Comparison of ENCODE assay signal across 18 cellular contexts in genomic region chr14:23097786-23098185, GRCh38. TPM values are rescaled to one million over a fixed set of nuclear protein-coding genes. Genes with fewer than 3 reads are reported as not detected.
DNase-seq lines count a peak whose midpoint lies in the region; ATAC-seq, FAIRE-seq and TF ChIP-seq lines count a peak whose summit lies in the region.
"Had no signal": no experiment of that assay in that cellular context is flagged by ENCODE, and none has a peak within 500 bp of the region (broad histone marks: within the 10 kb centered on the region; RNA-seq: fewer than 3 reads in every experiment).

No MANE protein-coding gene starts in this region.

- CTCF ChIA-PET in H1 (lab: Charles Lee; ENCODE audit: partially characterized antibody), result interaction anchor here (0.6 to 4.2 kb wide), 3 partner anchors 23 to 55 kb away, joined by 3 to 22 read pairs (median 4); partner anchors contain the start of gene PSMB11
- CTCF ChIA-PET in A673 (lab: Charles Lee), result no interaction called here

- no peak overlapping the region for H3K27ac ChIP-seq in H1 (ENCODE audit: low read depth, low read length)
- H3K27ac ChIP-seq in vagina, result no peak overlapping the region
- no peak overlapping the region for H3K27ac ChIP-seq in A673 (ENCODE audit: low read depth, low read length, poor library complexity, severe bottlenecking)
- H3K27ac ChIP-seq: epithelial cell of prostate, Peyer's patch had no signal

- H3K4me1 Mint-ChIP-seq in activated naive CD8-positive, alpha-beta T cell treated with anti-CD3 and anti-CD28 coated beads, Interleukin-2, amount 10 ng/mL, durations not matched to agents 7 days and 5 days, result peaks cover 26% of the 10 kb centered on the region
- peaks cover 29% of the 10 kb centered on the region for H3K4me1 Mint-ChIP-seq in activated naive CD8-positive, alpha-beta T cell treated with anti-CD3 and anti-CD28 coated beads, Interleukin-2, amount 50 U/mL, for 24 hours

- H3K18ac ChIP-seq in H1 (ENCODE audit: extremely low read depth, low read length), result no peak overlapping the region

- H3K27ac Mint-ChIP-seq in activated naive CD8-positive, alpha-beta T cell treated with anti-CD3 and anti-CD28 coated beads, Interleukin-2, amount 10 ng/mL, durations not matched to agents 7 days and 5 days, result peak overlapping the region; percentile 35
- no peak overlapping the region for H3K27ac Mint-ChIP-seq in activated naive CD8-positive, alpha-beta T cell treated with anti-CD3 and anti-CD28 coated beads, Interleukin-2, amount 50 U/mL, for 24 hours
- H3K27ac Mint-ChIP-seq: stimulated activated naive CD8-positive, alpha-beta T cell treated with anti-CD3 and anti-CD28 coated beads, Interleukin-15, amount 100 ng/mL, for 72 hours had no signal

- H3K56ac ChIP-seq in H1 (replicated peaks; ENCODE audit: insufficient read length, low read depth, low read length), result no peak overlapping the region

- H2AK5ac ChIP-seq in H1 (ENCODE audit: low read depth, low read length), result no peak overlapping the region

- peaks cover 7 to 10% of the 10 kb centered on the region in 2 experiments for H4K20me1 ChIP-seq in H1 (replicated peaks in 1 of 2; ENCODE audit: control insufficient read depth in 1 of 2, insufficient read depth in 2 of 2, low read length in 2 of 2)

- H3K4me2 ChIP-seq in H1 (ENCODE audit: insufficient read depth in 1 of 2, low read depth in 2 of 2, low read length in 2 of 2), result no peak overlapping the region; a peak in 1 of 4 replicates

- no peak overlapping the region for H4K91ac ChIP-seq in H1 (replicated peaks; ENCODE audit: insufficient read length, low read length)

- no peak overlapping the region for H3K14ac ChIP-seq in H1 (ENCODE audit: insufficient read length)

- peak overlapping the region in 1 of 4 experiments; percentile 39; a peak in 1 of 7 replicates for H3K9ac ChIP-seq in H1 (replicated peaks in 1 of 4; ENCODE audit: extremely low read depth in 1 of 4, low read depth in 3 of 4, low read length in 3 of 4)

- TF ChIP-seq RAD21 in H1 (IDR thresholded peaks at IDR 0.05 in 1 of 2, conservative IDR thresholded peaks at IDR 0.05 in 1 of 2; ENCODE audit: low read depth in 2 of 2, low read length in 2 of 2), result no peak

- H3K4me1 ChIP-seq in H1 (replicated peaks in 1 of 4; ENCODE audit: control insufficient read depth in 3 of 4, insufficient read depth in 4 of 4, low read length in 3 of 4) (no peaks in the 10 kb centered on the region; a peak in 3 of 7 replicates), vagina (peaks cover 32% of the 10 kb centered on the region), A673 (ENCODE audit: insufficient read depth, low read length, poor library complexity, severe bottlenecking) (peaks cover 34% of the 10 kb centered on the region)

- no peak for ATAC-seq in activated naive CD8-positive, alpha-beta T cell treated with anti-CD3 and anti-CD28 coated beads, Interleukin-2, amount 10 ng/mL, durations not matched to agents 7 days and 5 days (ENCODE audit: low read depth)
- no peak for ATAC-seq in activated naive CD8-positive, alpha-beta T cell treated with anti-CD3 and anti-CD28 coated beads, Interleukin-2, amount 50 U/mL, for 24 hours
- ATAC-seq: stimulated activated naive CD8-positive, alpha-beta T cell treated with anti-CD3 and anti-CD28 coated beads, Interleukin-15, amount 100 ng/mL, for 72 hours had no signal

- H2AFZ ChIP-seq in H1 (ENCODE audit: low read length), result no peak overlapping the region

- intact Hi-C loops in vagina (cut with DNase I), result no loop called here
- intact Hi-C loops in A673 (cut with micrococcal nuclease; ENCODE audit: unreplicated experiment), result no loop called here

- H3K27me3 ChIP-seq in H1 (replicated peaks in 1 of 4; ENCODE audit: control insufficient read depth in 3 of 4, extremely low read depth in 1 of 4, insufficient read depth in 3 of 4, low read length in 3 of 4), result no peaks in the 10 kb centered on the region
- no peaks in the 10 kb centered on the region for H3K27me3 ChIP-seq in vagina
- H3K27me3 ChIP-seq in A673 (replicated peaks; ENCODE audit: insufficient read depth, low read depth, low read length, poor library complexity), result no peaks in the 10 kb centered on the region
- H3K27me3 ChIP-seq: Peyer's patch had no signal

- H2BK12ac ChIP-seq in H1 (ENCODE audit: low read depth, low read length), result no peak overlapping the region

- H3K79me2 ChIP-seq in H1 (ENCODE audit: control insufficient read depth in 1 of 2, insufficient read depth in 2 of 2, low read length in 2 of 2), result peaks cover 18 to 46% of the 10 kb centered on the region in 2 experiments

- no peak overlapping the region for H4K5ac ChIP-seq in H1 (ENCODE audit: insufficient read length, low read depth, low read length)

- 85% methylated on average over 7 of the region's 7 CpGs; no CpG with 5 or more reads in 1 of the 2 experiments for WGBS in H1 (ENCODE audit: extremely low coverage in 1 of 2, insufficient coverage in 1 of 2, insufficient read length in 1 of 2, insufficient replicate concordance in 2 of 2, low coverage in 1 of 2, low lambda C conversion rate in 2 of 2, missing lambda C conversion rate in 1 of 2), 2 experiments

- H2BK120ac ChIP-seq in H1 (replicated peaks; ENCODE audit: low read depth, low read length), result no peak overlapping the region

- DNase-seq in activated naive CD8-positive, alpha-beta T cell treated with anti-CD3 and anti-CD28 coated beads, Interleukin-2, amount 10 ng/mL, durations not matched to agents 7 days and 5 days, result no peak
- no peak for DNase-seq in activated naive CD8-positive, alpha-beta T cell treated with anti-CD3 and anti-CD28 coated beads, Interleukin-2, amount 50 U/mL, for 24 hours
- DNase-seq in H1 (ENCODE audit: low read depth in 1 of 2, low spot score in 2 of 2), result no peak
- peak; percentile 79 to 85 for DNase-seq in vagina (ENCODE audit: extremely low spot score in 2 of 2)
- no peak for DNase-seq in NCI-H2171 treated with DMSO at 0.1 percent for 48 hours (lab: John Stamatoyannopoulos, UW)
- DNase-seq in A673 (ENCODE audit: low spot score), result no peak
- DNase-seq: DMS53; glutamatergic neuron; midbrain; NCI-H1694 treated with DMSO at 0.1 percent for 48 hours; Peyer's patch; stimulated activated naive CD8-positive, alpha-beta T cell treated with anti-CD3 and anti-CD28 coated beads, Interleukin-15, amount 100 ng/mL, for 72 hours; SW 1271 had no signal

- no peak overlapping the region for H2BK5ac ChIP-seq in H1 (ENCODE audit: low read depth, low read length)

- H3K9me3 ChIP-seq in H1 (ENCODE audit: insufficient read depth in 2 of 2, low read depth in 1 of 2, low read length in 1 of 2), result no peaks in the 10 kb centered on the region
- H3K9me3 ChIP-seq in vagina, result no peaks in the 10 kb centered on the region
- no peaks in the 10 kb centered on the region for H3K9me3 ChIP-seq in A673 (ENCODE audit: low read depth, low read length, poor library complexity, severe bottlenecking)
- H3K9me3 ChIP-seq: Peyer's patch had no signal

- H3K4me3 ChIP-seq in H1 (ENCODE audit: extremely low read depth in 1 of 4, insufficient read depth in 2 of 4, low read depth in 3 of 4, low read length in 4 of 4) (no peak overlapping the region), vagina (no peak overlapping the region), A673 (ENCODE audit: low read depth, low read length, poor library complexity, severe bottlenecking) (no peak overlapping the region)
- H3K4me3 ChIP-seq: Peyer's patch had no signal

- H3K23me2 ChIP-seq in H1 (ENCODE audit: low read depth, low read length), result peaks cover 5% of the 10 kb centered on the region; the same call in 1 of the 2 replicates

- H2BK20ac ChIP-seq in H1 (ENCODE audit: low read length), result no peak overlapping the region

- H3K36me3 ChIP-seq in H1 (ENCODE audit: control insufficient read depth in 2 of 4, insufficient read depth in 4 of 4, low read length in 3 of 4), result peaks cover 11 to 24% (median 14%) of the 10 kb centered on the region in 4 experiments
- peaks cover 0 to 5% of the 10 kb centered on the region in 2 donors for H3K36me3 ChIP-seq in vagina
- peaks cover 26% of the 10 kb centered on the region for H3K36me3 ChIP-seq in A673 (ENCODE audit: insufficient read depth, low read length, poor library complexity, severe bottlenecking)

- H3K27me3 Mint-ChIP-seq in activated naive CD8-positive, alpha-beta T cell treated with anti-CD3 and anti-CD28 coated beads, Interleukin-2, amount 10 ng/mL, durations not matched to agents 7 days and 5 days, result no peaks in the 10 kb centered on the region
- H3K27me3 Mint-ChIP-seq in activated naive CD8-positive, alpha-beta T cell treated with anti-CD3 and anti-CD28 coated beads, Interleukin-2, amount 50 U/mL, for 24 hours, result no peaks in the 10 kb centered on the region
- H3K27me3 Mint-ChIP-seq: stimulated activated naive CD8-positive, alpha-beta T cell treated with anti-CD3 and anti-CD28 coated beads, Interleukin-15, amount 100 ng/mL, for 72 hours had no signal

- H3K4ac ChIP-seq in H1 (replicated peaks; ENCODE audit: insufficient read length, low read depth, low read length), result no peak overlapping the region

- no peak for TF ChIP-seq EP300 in H1 (IDR thresholded peaks at IDR 0.05; ENCODE audit: borderline replicate concordance in 1 of 2, low read depth in 2 of 2, low read length in 2 of 2)

- TF ChIP-seq CTCF in H1 (IDR thresholded peaks at IDR 0.05; ENCODE audit: control extremely low read depth in 1 of 3, insufficient read depth in 1 of 3, low read depth in 1 of 3, low read length in 3 of 3) (no peak), vagina (IDR thresholded peaks at IDR 0.05) (no peak), A673 (conservative IDR thresholded peaks at IDR 0.05; ENCODE audit: low read depth, low read length) (no peak)

- no peak overlapping the region for H3K4me3 Mint-ChIP-seq in activated naive CD8-positive, alpha-beta T cell treated with anti-CD3 and anti-CD28 coated beads, Interleukin-2, amount 10 ng/mL, durations not matched to agents 7 days and 5 days
- no peak overlapping the region for H3K4me3 Mint-ChIP-seq in activated naive CD8-positive, alpha-beta T cell treated with anti-CD3 and anti-CD28 coated beads, Interleukin-2, amount 50 U/mL, for 24 hours
- H3K4me3 Mint-ChIP-seq: stimulated activated naive CD8-positive, alpha-beta T cell treated with anti-CD3 and anti-CD28 coated beads, Interleukin-15, amount 100 ng/mL, for 72 hours had no signal

- peaks cover 10% of the 10 kb centered on the region for H3K79me1 ChIP-seq in H1 (ENCODE audit: low read depth, low read length)

- H2BK15ac ChIP-seq in H1 (ENCODE audit: low read length), result no peak overlapping the region

- no peaks in the 10 kb centered on the region for H3K9me3 Mint-ChIP-seq in activated naive CD8-positive, alpha-beta T cell treated with anti-CD3 and anti-CD28 coated beads, Interleukin-2, amount 10 ng/mL, durations not matched to agents 7 days and 5 days
- no peaks in the 10 kb centered on the region for H3K9me3 Mint-ChIP-seq in activated naive CD8-positive, alpha-beta T cell treated with anti-CD3 and anti-CD28 coated beads, Interleukin-2, amount 50 U/mL, for 24 hours
- H3K9me3 Mint-ChIP-seq: stimulated activated naive CD8-positive, alpha-beta T cell treated with anti-CD3 and anti-CD28 coated beads, Interleukin-15, amount 100 ng/mL, for 72 hours had no signal

- peaks cover 16% of the 10 kb centered on the region for H3K36me3 Mint-ChIP-seq in activated naive CD8-positive, alpha-beta T cell treated with anti-CD3 and anti-CD28 coated beads, Interleukin-2, amount 10 ng/mL, durations not matched to agents 7 days and 5 days
- peaks cover 28% of the 10 kb centered on the region for H3K36me3 Mint-ChIP-seq in activated naive CD8-positive, alpha-beta T cell treated with anti-CD3 and anti-CD28 coated beads, Interleukin-2, amount 50 U/mL, for 24 hours (ENCODE audit: low read depth)

- 0 out of 2 replicates have a peak overlapping the region, but pooled peaks have one; percentile 0 for H4K8ac ChIP-seq in H1 (ENCODE audit: extremely low read depth, insufficient read depth, low read length)

- H3K23ac ChIP-seq in H1 (ENCODE audit: insufficient read length), result no peak overlapping the region

- no peak for FAIRE-seq in H1 (lab: Jason Lieb, UNC)
- FAIRE-seq: colon, islet of Langerhans had no signal

- TF ChIP-seq POLR2A in H1 (IDR thresholded peaks at IDR 0.05; ENCODE audit: control extremely low read depth in 1 of 2, low read depth in 2 of 2, low read length in 2 of 2) (no peak), vagina (IDR thresholded peaks at IDR 0.05) (no peak)

- POLR2A ChIA-PET in activated naive CD8-positive, alpha-beta T cell treated with anti-CD3 and anti-CD28 coated beads, Interleukin-2, amount 10 ng/mL, durations not matched to agents 7 days and 5 days (lab: Charles Lee), result no interaction called here
- POLR2A ChIA-PET in H1 (lab: Charles Lee; ENCODE audit: partially characterized antibody) (interaction anchor here (1.1 to 1.4 kb wide), 4 partner anchors 9 to 86 kb away, joined by 3 to 5 read pairs (median 4); partner anchors contain the start of gene CEBPE), A673 (lab: Charles Lee; ENCODE audit: low non-redundant PET) (no interaction called here)

- BruUV-seq in A673 (replicated peaks; lab: Mats Ljungman, UMichigan), result no TSS peak

RNA-seq across cellular contexts. Expression of gene C14orf119, which starts 2.5 kb away (rescaled TPM):
- 10 to 100 TPM; 46.6 to 47.4 TPM for total RNA-seq in activated naive CD8-positive, alpha-beta T cell treated with anti-CD3 and anti-CD28 coated beads, Interleukin-2, amount 10 ng/mL, durations not matched to agents 7 days and 5 days
- 78.1 and 91.2 TPM in 2 replicates for total RNA-seq in H1 (2021; fragmentation: NEBNext Ultra II Directional; extraction: Animal tissue kit (Norgen Biotek cat#: 25700))
- 49.8 and 94.0 TPM in 2 replicates for polyA plus RNA-seq in H1 (2011; rRNA removed)
- polyA plus RNA-seq in H1 (2011; cell fraction: cytosol; rRNA removed), result 60.3 TPM
- 39.8 TPM for polyA plus RNA-seq in H1 (2011; cell fraction: nucleus; rRNA removed)
- polyA plus RNA-seq in H1 (2012, experiment 1 of 2), result 52.5 to 86.4 TPM (median 81.7 TPM) in 4 replicates
- 22.6 TPM for polyA plus RNA-seq in H1 (2012, experiment 2 of 2)
- polyA plus RNA-seq in H1 (2013, experiment 1 of 2), result 32.8 TPM
- polyA plus RNA-seq in H1 (2013, experiment 2 of 2), result 35.7 TPM
- 92.8 and 117 TPM in 2 replicates for polyA minus RNA-seq in H1 (2011; rRNA and poly(A)+ RNA removed)
- polyA minus RNA-seq in H1 (2011; cell fraction: cytosol; rRNA and poly(A)+ RNA removed), result 28.5 TPM
- polyA minus RNA-seq in H1 (2011; cell fraction: nucleus; rRNA and poly(A)+ RNA removed), result 34.4 TPM
- total RNA-seq in vagina (13.8 TPM), A673 (2021) (50.3 and 54.5 TPM in 2 replicates)

RNA-seq across cellular contexts. Expression of gene ACIN1, which starts 2.9 kb away (rescaled TPM):
- total RNA-seq in activated naive CD8-positive, alpha-beta T cell treated with anti-CD3 and anti-CD28 coated beads, Interleukin-2, amount 10 ng/mL, durations not matched to agents 7 days and 5 days, result 100 to 1,000 TPM; 212 to 214 TPM
- 233 and 237 TPM in 2 replicates for total RNA-seq in H1 (2021; fragmentation: NEBNext Ultra II Directional; extraction: Animal tissue kit (Norgen Biotek cat#: 25700))
- 132 and 153 TPM in 2 replicates for polyA plus RNA-seq in H1 (2011; rRNA removed)
- 184 TPM for polyA plus RNA-seq in H1 (2011; cell fraction: cytosol; rRNA removed)
- 411 TPM for polyA plus RNA-seq in H1 (2011; cell fraction: nucleus; rRNA removed)
- 220 to 270 TPM (median 242 TPM) in 4 replicates for polyA plus RNA-seq in H1 (2012, experiment 1 of 2)
- polyA plus RNA-seq in H1 (2012, experiment 2 of 2), result 88.4 TPM
- polyA plus RNA-seq in H1 (2013, experiment 1 of 2), result 173 TPM
- polyA plus RNA-seq in H1 (2013, experiment 2 of 2), result 154 TPM
- polyA minus RNA-seq in H1 (2011; rRNA and poly(A)+ RNA removed), result 167 and 168 TPM in 2 replicates
- polyA minus RNA-seq in H1 (2011; cell fraction: cytosol; rRNA and poly(A)+ RNA removed), result 126 TPM
- 251 TPM for polyA minus RNA-seq in H1 (2011; cell fraction: nucleus; rRNA and poly(A)+ RNA removed)
- 121 TPM for total RNA-seq in vagina
- total RNA-seq in A673 (2021), result 325 and 339 TPM in 2 replicates

RNA-seq across cellular contexts. Expression of gene CIROP, which starts 7.0 kb away (rescaled TPM):
- total RNA-seq in activated naive CD8-positive, alpha-beta T cell treated with anti-CD3 and anti-CD28 coated beads, Interleukin-2, amount 10 ng/mL, durations not matched to agents 7 days and 5 days, result not detected
- total RNA-seq in H1 (2021; fragmentation: NEBNext Ultra II Directional; extraction: Animal tissue kit (Norgen Biotek cat#: 25700)), result not detected in 2 replicates
- 0.03 and 0.06 TPM in 2 replicates for polyA plus RNA-seq in H1 (2011; rRNA removed)
- not detected for polyA plus RNA-seq in H1 (2011; cell fraction: cytosol; rRNA removed)
- polyA plus RNA-seq in H1 (2011; cell fraction: nucleus; rRNA removed), result 0.17 TPM
- polyA plus RNA-seq in H1 (2012, experiment 1 of 2), result 0.07 to 0.13 TPM in 2 of 4 replicates, not detected in the others
- not detected for polyA plus RNA-seq in H1 (2012, experiment 2 of 2)
- polyA plus RNA-seq in H1 (2013, experiment 1 of 2), result 0.02 TPM
- polyA plus RNA-seq in H1 (2013, experiment 2 of 2), result 0.02 TPM
- polyA minus RNA-seq in H1 (2011; rRNA and poly(A)+ RNA removed), result 0.13 TPM in 1 of 2 replicates, not detected in the other
- polyA minus RNA-seq in H1 (2011; cell fraction: cytosol; rRNA and poly(A)+ RNA removed), result not detected
- not detected for polyA minus RNA-seq in H1 (2011; cell fraction: nucleus; rRNA and poly(A)+ RNA removed)
- total RNA-seq in vagina (not detected), A673 (2021) (not detected in 2 replicates)
- total RNA-seq: osteoblast, Peyer's patch had no signal
- polyA plus RNA-seq: aorta had no signal

RNA-seq across cellular contexts. Expression of gene CEBPE, which starts 21.3 kb away (rescaled TPM):
- total RNA-seq in activated naive CD8-positive, alpha-beta T cell treated with anti-CD3 and anti-CD28 coated beads, Interleukin-2, amount 10 ng/mL, durations not matched to agents 7 days and 5 days, result 1 to 10 TPM; 1.8 to 2.1 TPM
- total RNA-seq in H1 (2021; fragmentation: NEBNext Ultra II Directional; extraction: Animal tissue kit (Norgen Biotek cat#: 25700)), result not detected in 2 replicates
- 0.05 and 0.06 TPM in 2 replicates for polyA plus RNA-seq in H1 (2011; rRNA removed)
- polyA plus RNA-seq in H1 (2011; cell fraction: cytosol; rRNA removed), result 0.04 TPM
- polyA plus RNA-seq in H1 (2011; cell fraction: nucleus; rRNA removed), result not detected
- not detected in 4 replicates for polyA plus RNA-seq in H1 (2012, experiment 1 of 2)
- not detected for polyA plus RNA-seq in H1 (2012, experiment 2 of 2)
- 0.02 TPM for polyA plus RNA-seq in H1 (2013, experiment 1 of 2)
- not detected for polyA plus RNA-seq in H1 (2013, experiment 2 of 2)
- polyA minus RNA-seq in H1 (2011; rRNA and poly(A)+ RNA removed), result 0.10 TPM in 1 of 2 replicates, not detected in the other
- polyA minus RNA-seq in H1 (2011; cell fraction: cytosol; rRNA and poly(A)+ RNA removed), result not detected
- not detected for polyA minus RNA-seq in H1 (2011; cell fraction: nucleus; rRNA and poly(A)+ RNA removed)
- total RNA-seq in vagina, result not detected
- not detected in 2 replicates for total RNA-seq in A673 (2021)
- total RNA-seq: osteoblast, Peyer's patch had no signal

RNA-seq across cellular contexts. Expression of gene CDH24, which starts 40.5 kb away (rescaled TPM):
- total RNA-seq in activated naive CD8-positive, alpha-beta T cell treated with anti-CD3 and anti-CD28 coated beads, Interleukin-2, amount 10 ng/mL, durations not matched to agents 7 days and 5 days, result 1 to 10 TPM; 2.3 to 2.4 TPM
- total RNA-seq in H1 (2021; fragmentation: NEBNext Ultra II Directional; extraction: Animal tissue kit (Norgen Biotek cat#: 25700)), result 18.1 TPM in 2 replicates
- 27.6 and 41.8 TPM in 2 replicates for polyA plus RNA-seq in H1 (2011; rRNA removed)
- 22.4 TPM for polyA plus RNA-seq in H1 (2011; cell fraction: cytosol; rRNA removed)
- polyA plus RNA-seq in H1 (2011; cell fraction: nucleus; rRNA removed), result 122 TPM
- polyA plus RNA-seq in H1 (2012, experiment 1 of 2), result 13.2 to 19.3 TPM (median 18.1 TPM) in 4 replicates
- polyA plus RNA-seq in H1 (2012, experiment 2 of 2), result 12.2 TPM
- polyA plus RNA-seq in H1 (2013, experiment 1 of 2), result 15.1 TPM
- 14.6 TPM for polyA plus RNA-seq in H1 (2013, experiment 2 of 2)
- 16.9 and 24.6 TPM in 2 replicates for polyA minus RNA-seq in H1 (2011; rRNA and poly(A)+ RNA removed)
- 11.2 TPM for polyA minus RNA-seq in H1 (2011; cell fraction: cytosol; rRNA and poly(A)+ RNA removed)
- polyA minus RNA-seq in H1 (2011; cell fraction: nucleus; rRNA and poly(A)+ RNA removed), result 18.3 TPM
- 5.4 TPM for total RNA-seq in vagina
- total RNA-seq in A673 (2021), result 44.8 and 47.0 TPM in 2 replicates

Comparison
In these comparisons a context has a peak if more than half of its experiments do, and no peak if none do; other contexts are left out.
1. DNase-seq: peak in vagina (2 of 2); none in activated naive CD8-positive, alpha-beta T cell treated with anti-CD3 and anti-CD28 coated beads, Interleukin-2, amount 10 ng/mL, durations not matched to agents 7 days and 5 days (single experiment), activated naive CD8-positive, alpha-beta T cell treated with anti-CD3 and anti-CD28 coated beads, Interleukin-2, amount 50 U/mL, for 24 hours (single experiment), H1 (0 of 2), NCI-H2171 treated with DMSO at 0.1 percent for 48 hours (single experiment) and A673 (single experiment).